In genomic region chr2:73690372-73691088, GRCh38 we compare ENCODE assay signal across 9 cellular contexts. TPM values are rescaled to one million over a fixed set of nuclear protein-coding genes. Genes with fewer than 3 reads are reported as not detected.
A peak's percentile ranks its signal among the peaks of the same experiment; 100 is the strongest.
DNase-seq lines count a peak whose midpoint lies in the region; ATAC-seq and TF ChIP-seq lines count a peak whose summit lies in the region.
"Not testable (repeated sequence)": the region's sequence is repeated elsewhere in the genome, so short reads cannot be mapped to it uniquely, and the experiment has no call there.
"Had no signal": no experiment of that assay in that cellular context is flagged by ENCODE, and none has a peak within 500 bp of the region (broad histone marks: within the 10 kb centered on the region; RNA-seq: fewer than 3 reads in every experiment).

No MANE protein-coding gene starts in this region.

- H3K9me3 ChIP-seq in GM23248 (ENCODE audit: low read depth); thoracic aorta: not testable (repeated sequence)

- TF ChIP-seq CTCF in RWPE1 (conservative IDR thresholded peaks at IDR 0.05; ENCODE audit: low read depth) (peak; percentile 75), fibroblast of pulmonary artery (IDR thresholded peaks at IDR 0.05; ENCODE audit: low read length, missing control alignments) (peak; percentile 45), thoracic aorta (IDR thresholded peaks at IDR 0.05) (peak; percentile 27)

- H3F3A ChIP-seq in GM23248 (ENCODE audit: insufficient read depth) = not testable (repeated sequence)

- in situ Hi-C loops in GM23248 (cut with MboI) = not testable (repeated sequence)

- CTCF ChIA-PET in RWPE1 (lab: Yijun Ruan, JAX) = interaction anchor here (0.5 to 0.6 kb wide), 2 partner anchors 435 to 1202 kb away, joined by 3 read pairs; no protein-coding TSS in a partner anchor

- not testable (repeated sequence) for H3K9me2 ChIP-seq in GM23248 (ENCODE audit: insufficient read depth)

- 8 to 15% methylated on average over 2 to 3 of the region's 4 CpGs for WGBS in GM23248 (ENCODE audit: low coverage in 1 of 2, low lambda C conversion rate in 2 of 2, missing lambda C conversion rate in 2 of 2), 2 experiments

- ATAC-seq in thoracic aorta (ENCODE audit: insufficient number of reproducible peaks, low FRiP score, low read depth) = not testable (repeated sequence)

- not testable (repeated sequence) for H3K4me3 ChIP-seq in GM23248; fibroblast of pulmonary artery (replicated peaks; ENCODE audit: low read depth, low read length); thoracic aorta

- H3K9ac ChIP-seq in GM23248 = not testable (repeated sequence)

- H3K36me3 ChIP-seq in GM23248 (ENCODE audit: low read depth); thoracic aorta: not testable (repeated sequence)

- not testable (repeated sequence) for H3K27ac ChIP-seq in GM23248, RWPE1, thoracic aorta

- H3K27me3 ChIP-seq in GM23248 (replicated peaks; ENCODE audit: insufficient read depth); thoracic aorta (replicated peaks; ENCODE audit: insufficient read depth): not testable (repeated sequence)

- peak; percentile 46 for DNase-seq in ELR (ENCODE audit: low read depth)
- DNase-seq in GM23248 = peak; percentile 36
- DNase-seq in LoVo (ENCODE audit: low spot score) = peak; percentile 20
- DNase-seq in RWPE1 (ENCODE audit: low spot score) = peak; percentile 12
- peak; percentile 66 for DNase-seq in activated effector memory CD4-positive, alpha-beta T cell treated with anti-CD3 and anti-CD28 coated beads, Interleukin-2, amount 50 U/mL, for 16 hours
- peak; percentile 42 for DNase-seq in fibroblast of pulmonary artery (ENCODE audit: low read depth)
- DNase-seq in mucosa of gallbladder (ENCODE audit: low spot score) = peak; percentile 30
- not testable (repeated sequence) for DNase-seq in thoracic aorta (ENCODE audit: low spot score)

- not testable (repeated sequence) for H2AFZ ChIP-seq in GM23248

- H3K4me2 ChIP-seq in GM23248 (ENCODE audit: unreplicated experiment) = not testable (repeated sequence)

- POLR2A ChIA-PET in RWPE1 (lab: Yijun Ruan, JAX; ENCODE audit: low non-redundant PET) = not testable (repeated sequence)

- H3K79me2 ChIP-seq in GM23248 (ENCODE audit: insufficient read depth) = not testable (repeated sequence)

- H3K4me1 ChIP-seq in GM23248 (ENCODE audit: insufficient read depth); thoracic aorta (ENCODE audit: control insufficient read depth in 1 of 2, low read depth in 2 of 2): not testable (repeated sequence)

- not testable (repeated sequence) for H4K20me1 ChIP-seq in GM23248 (ENCODE audit: insufficient read depth)

RNA-seq across cellular contexts. Expression of gene TPRKB, which starts 46.6 kb away (rescaled TPM):
- total RNA-seq in GM23248 (2014; rRNA removed; shearing (Covaris generic)) = 20.1 and 24.4 TPM in 2 replicates
- polyA plus RNA-seq in GM23248 (2016; fragmentation: Nextera tagmentation; extraction: Ambion mirVana) = 57.2 and 59.6 TPM in 2 replicates
- total RNA-seq in mucosa of gallbladder = 16.8 TPM
- 10 to 100 TPM; 18.9 to 26.5 TPM for total RNA-seq in thoracic aorta

RNA-seq across cellular contexts. Expression of gene NAT8, which starts 48.3 kb away (rescaled TPM):
- not detected in 2 replicates for total RNA-seq in GM23248 (2014; rRNA removed; shearing (Covaris generic))
- polyA plus RNA-seq in GM23248 (2016; fragmentation: Nextera tagmentation; extraction: Ambion mirVana) = not detected in 2 replicates
- total RNA-seq in mucosa of gallbladder (2.4 TPM), thoracic aorta (not detected)
- total RNA-seq: breast epithelium had no signal
